Comparison of ENCODE assay signal across 8 cellular contexts in genomic region chr16:66315210-66315825, GRCh38.
DNase-seq lines count a peak whose midpoint lies in the region; ATAC-seq lines count a peak whose summit lies in the region.

No MANE protein-coding gene starts in this region.

- DNase-seq in CD1c-positive myeloid dendritic cell (ENCODE audit: extremely low spot score) (peak; percentile 84), NCI-H524 treated with DMSO at 0.1 percent for 48 hours (lab: John Stamatoyannopoulos, UW) (peak; percentile 30), medulla oblongata (ENCODE audit: extremely low spot score) (peak; percentile 88)
- peak; percentile 27 for DNase-seq in activated CD4-positive, alpha-beta T cell treated with anti-CD3 and anti-CD28 coated beads, Interleukin-2, amount 50 U/mL, for 1 hour
- DNase-seq in effector CD4-positive, alpha-beta T cell, result peak; percentile 36
- peak; percentile 3 to 17 for DNase-seq in stimulated activated CD8-positive, alpha-beta memory T cell treated with anti-CD3 and anti-CD28 coated beads, Interleukin-4, amount 100 ng/mL, for 1 hour (ENCODE audit: low read depth in 2 of 2, low spot score in 1 of 2)

- peak; percentile 72 for ATAC-seq in GM19324 (IDR thresholded peaks at IDR 0.05; ENCODE audit: low FRiP score, unreplicated experiment)
- peak; percentile 95 for ATAC-seq in HG03354 (IDR thresholded peaks at IDR 0.05; ENCODE audit: poor library complexity, severe bottlenecking, unreplicated experiment)

Comparison
In these comparisons a context has a peak if more than half of its experiments do, and no peak if none do; other contexts are left out.
1. Peak in every context shown above with its lines: DNase-seq and ATAC-seq.
2. DNase-seq: peak in every context shown above with its lines; median percentile 88 in medulla oblongata; 84 in CD1c-positive myeloid dendritic cell; 36 in effector CD4-positive, alpha-beta T cell; 30 in NCI-H524 treated with DMSO at 0.1 percent for 48 hours; 27 in activated CD4-positive, alpha-beta T cell treated with anti-CD3 and anti-CD28 coated beads, Interleukin-2, amount 50 U/mL, for 1 hour; 10 in stimulated activated CD8-positive, alpha-beta memory T cell treated with anti-CD3 and anti-CD28 coated beads, Interleukin-4, amount 100 ng/mL, for 1 hour.